9 cellular contexts compared by ENCODE assay signal in genomic region chr5:95861221-95861857, GRCh38. TPM values are rescaled to one million over a fixed set of nuclear protein-coding genes. Genes with fewer than 3 reads are reported as not detected.
DNase-seq lines count a peak whose midpoint lies in the region; ATAC-seq and TF ChIP-seq lines count a peak whose summit lies in the region.
"Had no signal": no experiment of that assay in that cellular context is flagged by ENCODE, and none has a peak within 500 bp of the region (broad histone marks: within the 10 kb centered on the region; RNA-seq: fewer than 3 reads in every experiment).

No MANE protein-coding gene starts in this region.

- TF ChIP-seq EP300 in tibial nerve (IDR thresholded peaks at IDR 0.05), result peak; percentile 90 to 95

- H3K36me3 ChIP-seq in adrenal gland (replicated peaks in 1 of 2) (no peaks in the 10 kb centered on the region), kidney epithelial cell (ENCODE audit: control insufficient read depth, insufficient read depth, low read length) (no peaks in the 10 kb centered on the region), tibial nerve (no peaks in the 10 kb centered on the region)
- H3K36me3 ChIP-seq: neutrophil had no signal

- TF ChIP-seq CTCF in adrenal gland (IDR thresholded peaks at IDR 0.05), result no peak
- no peak for TF ChIP-seq CTCF in kidney epithelial cell (IDR thresholded peaks at IDR 0.05; ENCODE audit: insufficient read depth, low read length, poor library complexity, severe bottlenecking)
- peak in 1 of 5 experiments; percentile 19 for TF ChIP-seq CTCF in tibial nerve (IDR thresholded peaks at IDR 0.05)

- DNase-seq in Daoy (ENCODE audit: low read depth) (peak; percentile 93), NCI-H2029 (lab: John Stamatoyannopoulos, UW) (peak; percentile 87), adrenal gland (peak; percentile 56 to 88 (median 72)), kidney epithelial cell (ENCODE audit: low read depth) (peak; percentile 79), tibial nerve (ENCODE audit: low spot score in 2 of 2) (peak; percentile 65 to 83), HUDEP-2 (lab: John Stamatoyannopoulos, UW; ENCODE audit: unreplicated experiment in 76 of 76) (no peak)

- TF ChIP-seq POLR2A in adrenal gland (IDR thresholded peaks at IDR 0.05), result no peak
- TF ChIP-seq POLR2A in tibial nerve (IDR thresholded peaks at IDR 0.05), result peak; percentile 36 to 41

- H3K4me3 ChIP-seq in adrenal gland (no peak overlapping the region), kidney epithelial cell (ENCODE audit: low read depth, low read length) (no peak overlapping the region), tibial nerve (no peak overlapping the region)

- H3K9me3 ChIP-seq in adrenal gland (replicated peaks in 1 of 3), result no peaks in the 10 kb centered on the region
- no peaks in the 10 kb centered on the region for H3K9me3 ChIP-seq in tibial nerve
- H3K9me3 ChIP-seq: neutrophil had no signal

- H3K27ac ChIP-seq in adrenal gland, result peak overlapping the region in 3 of 5 donors; percentile 7 to 88 (median 69)
- peak overlapping the region; percentile 7 to 94 (median 66) for H3K27ac ChIP-seq in tibial nerve
- H3K27ac ChIP-seq: neutrophil had no signal

- WGBS in adrenal gland, 4 donors, result 49 to 57% (median 53%) methylated on average over 14 of the region's 14 CpGs
- WGBS in tibial nerve, 2 donors, result 35 to 39% methylated on average over 14 of the region's 14 CpGs

- ATAC-seq in GM19397 (IDR thresholded peaks at IDR 0.05; ENCODE audit: unreplicated experiment) (no peak), HG02798 (IDR thresholded peaks at IDR 0.05; ENCODE audit: poor library complexity, unreplicated experiment) (no peak)

- H3K27me3 ChIP-seq in adrenal gland (no peaks in the 10 kb centered on the region), kidney epithelial cell (ENCODE audit: control insufficient read depth, insufficient read depth, low read length) (no peaks in the 10 kb centered on the region), tibial nerve (no peaks in the 10 kb centered on the region)

- intact Hi-C loops in adrenal gland (cut with DNase I), result loop anchor here (5.0 kb wide), 1 partner anchor 476 kb away; no protein-coding TSS in a partner anchor

- H3K4me1 ChIP-seq in adrenal gland (replicated peaks in 1 of 2), result peaks cover 15 to 53% of the 10 kb centered on the region in 2 donors
- peaks cover 0 to 62% (median 48%) of the 10 kb centered on the region in 4 donors for H3K4me1 ChIP-seq in tibial nerve

RNA-seq across cellular contexts. Expression of gene GLRX, which starts 38.8 kb away (rescaled TPM):
- 7.1 and 8.3 TPM in 2 replicates for total RNA-seq in Daoy (2014; rRNA removed; shearing (Covaris generic))
- total RNA-seq in adrenal gland, result 100 to 1,000 TPM in 6 of 8 donors, 10 to 100 TPM in 2; 68.1 to 236 (median 136) TPM
- polyA plus RNA-seq in adrenal gland, result 100 to 1,000 TPM in 1 of 3 donors, 10 to 100 TPM in 2; 84.8 to 279 (median 85.2) TPM
- total RNA-seq in kidney epithelial cell, result 120 and 139 TPM in 2 replicates
- total RNA-seq in tibial nerve, result 10 to 100 TPM; 15.3 to 72.0 (median 40.4) TPM

Comparison
In these comparisons a context has a peak if more than half of its experiments do, and no peak if none do; other contexts are left out.
1. DNase-seq: peak in Daoy (single experiment), NCI-H2029 (single experiment), adrenal gland (7 of 7), kidney epithelial cell (single experiment) and tibial nerve (2 of 2); none in HUDEP-2 (0 of 76).
2. POLR2A ChIP-seq: peak in tibial nerve (2 of 2); none in adrenal gland (0 of 2).